Comparison of ENCODE assay signal across 1 cellular context in genomic region chr14:31270196-31270772, GRCh38.
TF ChIP-seq lines count a peak whose summit lies in the region.

No MANE protein-coding gene starts in this region.

TF ChIP-seq in HepG2, 621 proteins besides CTCF, POLR2A, EP300 and RAD21 (continued from another document and continues in another):
- TF ChIP-seq ZNF639 (CRISPR knock-in tag; conservative IDR thresholded peaks at IDR 0.05) (no peak), ELF3 (CRISPR knock-in tag; IDR thresholded peaks at IDR 0.05) (peak; percentile 50; the same call in 1 of the 2 replicates), HMG20A (CRISPR knock-in tag; IDR thresholded peaks at IDR 0.05; ENCODE audit: borderline replicate concordance) (no peak), ZNF260 (CRISPR knock-in tag; IDR thresholded peaks at IDR 0.05; ENCODE audit: borderline replicate concordance, low read depth) (no peak), YEATS2 (CRISPR knock-in tag; IDR thresholded peaks at IDR 0.05; ENCODE audit: borderline replicate concordance) (no peak; the same call in 1 of the 2 replicates), MBD4 (IDR thresholded peaks at IDR 0.05; ENCODE audit: borderline replicate concordance, low read length) (no peak), ISX (CRISPR knock-in tag; conservative IDR thresholded peaks at IDR 0.05) (no peak), STAT6 (CRISPR knock-in tag; IDR thresholded peaks at IDR 0.05; ENCODE audit: borderline replicate concordance) (no peak), ZMYM4 (CRISPR knock-in tag; IDR thresholded peaks at IDR 0.05) (peak; percentile 92), PPARG (CRISPR knock-in tag; conservative IDR thresholded peaks at IDR 0.05) (no peak), NPAS2 (CRISPR knock-in tag; IDR thresholded peaks at IDR 0.05; ENCODE audit: borderline replicate concordance) (no peak), SMYD3 (CRISPR knock-in tag; IDR thresholded peaks at IDR 0.05) (no peak), KDM5A (IDR thresholded peaks at IDR 0.05; ENCODE audit: borderline replicate concordance, low read length) (no peak), ZBTB20 (CRISPR knock-in tag; IDR thresholded peaks at IDR 0.05; ENCODE audit: borderline replicate concordance, low read depth) (no peak), TCF7 (IDR thresholded peaks at IDR 0.05; ENCODE audit: low read depth) (0 out of 2 replicates have a peak, but pooled peaks have one; percentile 3), ZNF615 (CRISPR knock-in tag; IDR thresholded peaks at IDR 0.05; ENCODE audit: borderline replicate concordance) (no peak), MEIS2 (CRISPR knock-in tag; IDR thresholded peaks at IDR 0.05) (no peak), TRIM24 (CRISPR knock-in tag; IDR thresholded peaks at IDR 0.05) (no peak), NR2C2 (CRISPR knock-in tag; IDR thresholded peaks at IDR 0.05; ENCODE audit: borderline replicate concordance) (peak; percentile 20; the same call in 1 of the 2 replicates), CEBPZ (IDR thresholded peaks at IDR 0.05; ENCODE audit: low read length) (no peak), ATF3 (CRISPR knock-in tag; IDR thresholded peaks at IDR 0.05) (no peak), POLR2G (IDR thresholded peaks at IDR 0.05; ENCODE audit: low read depth, low read length) (no peak), FOXA1 (IDR thresholded peaks at IDR 0.05) (no peak), FOXA1 (CRISPR knock-in tag; IDR thresholded peaks at IDR 0.05) (peak; percentile 79), ATF7-NPFF (CRISPR knock-in tag; IDR thresholded peaks at IDR 0.05; ENCODE audit: low read depth) (0 out of 2 replicates have a peak, but pooled peaks have one; percentile 42), ZNF143 (CRISPR knock-in tag; IDR thresholded peaks at IDR 0.05) (0 out of 2 replicates have a peak, but pooled peaks have one; percentile 15), SSRP1 (CRISPR knock-in tag; IDR thresholded peaks at IDR 0.05) (no peak), SMAD3 (CRISPR knock-in tag; IDR thresholded peaks at IDR 0.05) (no peak), DMAP1 (CRISPR knock-in tag; IDR thresholded peaks at IDR 0.05) (no peak), ZNF567 (CRISPR knock-in tag; IDR thresholded peaks at IDR 0.05; ENCODE audit: borderline replicate concordance) (no peak), HOXA3 (CRISPR knock-in tag; IDR thresholded peaks at IDR 0.05) (peak; percentile 46; the same call in 1 of the 2 replicates), YY1 (IDR thresholded peaks at IDR 0.05; ENCODE audit: insufficient read depth, insufficient replicate concordance, low read depth, low read length) (no peak), ZBTB26 (CRISPR knock-in tag; IDR thresholded peaks at IDR 0.05; ENCODE audit: borderline replicate concordance) (no peak), RFX5 (IDR thresholded peaks at IDR 0.05; ENCODE audit: low read depth, low read length) (no peak), MZF1 (CRISPR knock-in tag; IDR thresholded peaks at IDR 0.05; ENCODE audit: borderline replicate concordance) (no peak), PRDM10 (CRISPR knock-in tag; IDR thresholded peaks at IDR 0.05; ENCODE audit: low read depth) (no peak), SNAPC5 (CRISPR knock-in tag; IDR thresholded peaks at IDR 0.05; ENCODE audit: borderline replicate concordance) (no peak), PLRG1 (conservative IDR thresholded peaks at IDR 0.05) (no peak), ZBTB49 (CRISPR knock-in tag; IDR thresholded peaks at IDR 0.05; ENCODE audit: borderline replicate concordance) (no peak), GFI1 (CRISPR knock-in tag; IDR thresholded peaks at IDR 0.05; ENCODE audit: borderline replicate concordance) (no peak), AHDC1 (CRISPR knock-in tag; IDR thresholded peaks at IDR 0.05; ENCODE audit: borderline replicate concordance) (no peak), RFXANK (CRISPR knock-in tag; IDR thresholded peaks at IDR 0.05) (no peak), ZFP41 (CRISPR knock-in tag; IDR thresholded peaks at IDR 0.05; ENCODE audit: borderline replicate concordance) (no peak)
